ENCODE assay signal across 11 cellular contexts in the genomic region with DNA sequence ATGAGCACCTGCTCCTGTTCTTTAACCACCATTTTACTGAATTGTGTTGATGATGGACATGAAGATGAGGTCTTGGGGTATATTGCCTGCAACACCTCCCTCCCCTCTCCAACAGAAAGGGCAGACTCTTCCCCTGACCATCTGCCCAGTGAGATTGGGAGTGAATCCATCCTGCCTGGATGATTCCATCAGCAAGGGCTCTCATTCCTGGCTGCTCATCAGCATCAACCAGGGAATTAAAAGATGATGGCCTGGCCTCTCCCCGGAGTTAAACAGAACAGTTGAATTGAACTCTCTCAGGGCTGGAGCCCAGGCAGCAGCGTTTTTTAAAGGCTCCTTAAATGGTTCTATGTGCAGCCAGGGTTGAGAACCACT. TPM values are rescaled to one million over a fixed set of nuclear protein-coding genes. Genes with fewer than 3 reads are reported as not detected.
DNase-seq lines count a peak whose midpoint lies in the region; TF ChIP-seq lines count a peak whose summit lies in the region.
"Had no signal": no experiment of that assay in that cellular context is flagged by ENCODE, and none has a peak within 500 bp of the region (broad histone marks: within the 10 kb centered on the region; RNA-seq: fewer than 3 reads in every experiment).

No MANE protein-coding gene starts in this region.

- H3K36me3 ChIP-seq in ectodermal cell (ENCODE audit: control insufficient read depth, insufficient read depth, low read length) = no peaks in the 10 kb centered on the region
- H3K36me3 ChIP-seq in mucosa of stomach (ENCODE audit: control insufficient read depth, insufficient read depth, low read length) = no peaks in the 10 kb centered on the region
- H3K36me3 ChIP-seq in tibial nerve = no peaks in the 10 kb centered on the region

- TF ChIP-seq POLR2A in tibial nerve (IDR thresholded peaks at IDR 0.05) = no peak

- peak; percentile 16 to 24 for DNase-seq in NCI-H524 (lab: John Stamatoyannopoulos, UW)
- no peak for DNase-seq in NCI-H524 treated with DMSO at 0.1 percent for 48 hours (lab: John Stamatoyannopoulos, UW)
- DNase-seq in tibial nerve (ENCODE audit: low spot score in 2 of 2) = no peak
- no peak for DNase-seq in ecto neural progenitor cell (ENCODE audit: low spot score)
- DNase-seq in hypothalamus (lab: John Stamatoyannopoulos, UW) = no peak
- no peak for DNase-seq in H4 (ENCODE audit: low spot score)
- DNase-seq: NCI-H2171, SK-N-SH had no signal

- H3K9ac ChIP-seq in mucosa of stomach (ENCODE audit: low read length) = peak overlapping the region; percentile 45
- H3K9ac ChIP-seq: SK-N-SH had no signal

- H3K9me3 ChIP-seq in ectodermal cell (ENCODE audit: control insufficient read depth, low read length) (no peaks in the 10 kb centered on the region), mucosa of stomach (ENCODE audit: control insufficient read depth, low read length) (no peaks in the 10 kb centered on the region), tibial nerve (no peaks in the 10 kb centered on the region)
- H3K9me3 ChIP-seq: SK-N-SH had no signal

- H3K27me3 ChIP-seq in ectodermal cell (ENCODE audit: control insufficient read depth, insufficient read depth, low read length, poor library complexity, severe bottlenecking) = no peaks in the 10 kb centered on the region
- H3K27me3 ChIP-seq in mucosa of stomach (ENCODE audit: control insufficient read depth, insufficient read depth, low read length) = no peaks in the 10 kb centered on the region
- no peaks in the 10 kb centered on the region for H3K27me3 ChIP-seq in tibial nerve

- no peak for TF ChIP-seq CTCF in tibial nerve (IDR thresholded peaks at IDR 0.05)

- WGBS in ectodermal cell, 2 experiments = 12 to 14% methylated on average over 2 of the region's 2 CpGs
- WGBS in tibial nerve, 2 donors = 3 to 9% methylated on average over 2 of the region's 2 CpGs

- no peak for TF ChIP-seq EP300 in tibial nerve (IDR thresholded peaks at IDR 0.05)

- H3K27ac ChIP-seq in ectodermal cell (ENCODE audit: insufficient read depth, low read depth, low read length, poor library complexity, severe bottlenecking) (peak overlapping the region; percentile 84), tibial nerve (peak overlapping the region; percentile 64 to 94 (median 82))

- H3K4me3 ChIP-seq in ectodermal cell (ENCODE audit: insufficient read depth, low read depth, low read length) = no peak overlapping the region
- no peak overlapping the region for H3K4me3 ChIP-seq in mucosa of stomach (ENCODE audit: low read length)
- H3K4me3 ChIP-seq in tibial nerve = no peak overlapping the region

- H3K4me1 ChIP-seq in ectodermal cell (ENCODE audit: control insufficient read depth, insufficient read depth, low read length) = peaks cover 28% of the 10 kb centered on the region
- H3K4me1 ChIP-seq in mucosa of stomach (ENCODE audit: control insufficient read depth, insufficient read depth, low read length) = peaks cover 84% of the 10 kb centered on the region
- peaks cover 0 to 72% (median 33%) of the 10 kb centered on the region in 4 donors for H3K4me1 ChIP-seq in tibial nerve

RNA-seq across cellular contexts. Expression of a gene that starts 14.5 kb away (rescaled TPM):
- 44.0 TPM for polyA plus RNA-seq in ectodermal cell (2013, experiment 1 of 4)
- 53.6 TPM for polyA plus RNA-seq in ectodermal cell (2013, experiment 2 of 4)
- polyA plus RNA-seq in ectodermal cell (2013, experiment 3 of 4) = 47.9 TPM
- polyA plus RNA-seq in ectodermal cell (2013, experiment 4 of 4) = 50.8 TPM
- 10 to 100 TPM; 38.1 to 45.8 (median 43.9) TPM for total RNA-seq in tibial nerve
- 73.4 and 84.5 TPM in 2 replicates for total RNA-seq in H4 (2014; rRNA removed; shearing (Covaris generic))

RNA-seq across cellular contexts. Expression of a gene that starts 57.3 kb away (rescaled TPM):
- 1.3 TPM for polyA plus RNA-seq in ectodermal cell (2013, experiment 1 of 4)
- 2.1 TPM for polyA plus RNA-seq in ectodermal cell (2013, experiment 2 of 4)
- 1.8 TPM for polyA plus RNA-seq in ectodermal cell (2013, experiment 3 of 4)
- polyA plus RNA-seq in ectodermal cell (2013, experiment 4 of 4) = 2.3 TPM
- total RNA-seq in tibial nerve = under 1 TPM in 3 of 4 donors, not detected in 1; 0.30 to 0.66 (median 0.63) TPM
- not detected in 2 replicates for total RNA-seq in H4 (2014; rRNA removed; shearing (Covaris generic))
- total RNA-seq: A172 had no signal

Comparison
In these comparisons a context has a peak if more than half of its experiments do, and no peak if none do; other contexts are left out.
1. DNase-seq: peak in NCI-H524 (2 of 2); none in NCI-H524 treated with DMSO at 0.1 percent for 48 hours (single experiment), tibial nerve (0 of 2), ecto neural progenitor cell (single experiment), hypothalamus (0 of 51) and H4 (single experiment).